In genomic region chr1:160707171-160708109, GRCh38 we compare ENCODE assay signal across 2 cellular contexts.
TF ChIP-seq lines count a peak whose summit lies in the region.

No MANE protein-coding gene starts in this region.

TF ChIP-seq in liver, 16 proteins besides CTCF, POLR2A, EP300 and RAD21 (continued from another document):
- TF ChIP-seq JUND (IDR thresholded peaks at IDR 0.05): no peak
- no peak for TF ChIP-seq REST (IDR thresholded peaks at IDR 0.05)
- TF ChIP-seq RXRA (IDR thresholded peaks at IDR 0.05): no peak
- no peak for TF ChIP-seq TAF1 (conservative IDR thresholded peaks at IDR 0.05)
- no peak for TF ChIP-seq HNF4A (conservative IDR thresholded peaks at IDR 0.05)
- TF ChIP-seq MAX (IDR thresholded peaks at IDR 0.05): no peak
- no peak for TF ChIP-seq NR2F2 (IDR thresholded peaks at IDR 0.05)
- no peak for TF ChIP-seq ZBTB33 (IDR thresholded peaks at IDR 0.05)
- no peak for TF ChIP-seq ATF3 (IDR thresholded peaks at IDR 0.05)
- TF ChIP-seq YY1 (IDR thresholded peaks at IDR 0.05): no peak
- no peak for TF ChIP-seq GABPA (IDR thresholded peaks at IDR 0.05 in 1 of 2, conservative IDR thresholded peaks at IDR 0.05 in 1 of 2)
- no peak for TF ChIP-seq FOXA2 (IDR thresholded peaks at IDR 0.05)

TF ChIP-seq in HepG2, 621 proteins besides CTCF, POLR2A, EP300 and RAD21:
- TF ChIP-seq PAXIP1 (CRISPR knock-in tag; conservative IDR thresholded peaks at IDR 0.05) (no peak), ZNF343 (CRISPR knock-in tag; IDR thresholded peaks at IDR 0.05) (no peak), NFAT5 (CRISPR knock-in tag; IDR thresholded peaks at IDR 0.05) (no peak), YEATS2 (CRISPR knock-in tag; IDR thresholded peaks at IDR 0.05; ENCODE audit: borderline replicate concordance) (no peak), ZNF646 (CRISPR knock-in tag; IDR thresholded peaks at IDR 0.05) (no peak), SNAPC4 (CRISPR knock-in tag; IDR thresholded peaks at IDR 0.05) (no peak), ELF4 (CRISPR knock-in tag; IDR thresholded peaks at IDR 0.05; ENCODE audit: borderline replicate concordance) (no peak), THAP11 (CRISPR knock-in tag; IDR thresholded peaks at IDR 0.05) (no peak)
